ENCODE assay signal across 1 cellular context in the genomic region with DNA sequence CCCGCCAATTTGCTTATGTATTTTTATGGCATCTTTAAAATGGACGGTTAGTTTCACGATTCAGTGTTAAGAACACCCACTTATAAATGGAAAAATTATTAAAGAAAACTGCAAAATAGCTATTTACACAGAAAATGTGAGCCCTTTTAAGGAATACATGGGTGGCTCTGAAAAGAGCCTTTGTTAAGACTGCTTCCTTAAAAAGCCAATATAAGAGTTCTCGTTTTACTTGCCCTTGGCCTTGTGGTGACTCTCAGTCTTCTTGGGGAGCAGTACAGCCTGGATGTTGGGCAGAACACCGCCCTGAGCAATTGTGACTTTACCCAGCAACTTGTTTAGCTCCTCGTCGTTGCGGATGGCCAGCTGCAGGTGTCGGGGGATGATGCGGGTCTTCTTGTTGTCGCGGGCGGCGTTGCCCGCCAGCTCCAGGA.
TF ChIP-seq lines count a peak whose summit lies in the region.

No MANE protein-coding gene starts in this region.

TF ChIP-seq in HCT116, 20 proteins besides CTCF, POLR2A, EP300 and RAD21 (continued from another document):
- TF ChIP-seq, protein P1, sequence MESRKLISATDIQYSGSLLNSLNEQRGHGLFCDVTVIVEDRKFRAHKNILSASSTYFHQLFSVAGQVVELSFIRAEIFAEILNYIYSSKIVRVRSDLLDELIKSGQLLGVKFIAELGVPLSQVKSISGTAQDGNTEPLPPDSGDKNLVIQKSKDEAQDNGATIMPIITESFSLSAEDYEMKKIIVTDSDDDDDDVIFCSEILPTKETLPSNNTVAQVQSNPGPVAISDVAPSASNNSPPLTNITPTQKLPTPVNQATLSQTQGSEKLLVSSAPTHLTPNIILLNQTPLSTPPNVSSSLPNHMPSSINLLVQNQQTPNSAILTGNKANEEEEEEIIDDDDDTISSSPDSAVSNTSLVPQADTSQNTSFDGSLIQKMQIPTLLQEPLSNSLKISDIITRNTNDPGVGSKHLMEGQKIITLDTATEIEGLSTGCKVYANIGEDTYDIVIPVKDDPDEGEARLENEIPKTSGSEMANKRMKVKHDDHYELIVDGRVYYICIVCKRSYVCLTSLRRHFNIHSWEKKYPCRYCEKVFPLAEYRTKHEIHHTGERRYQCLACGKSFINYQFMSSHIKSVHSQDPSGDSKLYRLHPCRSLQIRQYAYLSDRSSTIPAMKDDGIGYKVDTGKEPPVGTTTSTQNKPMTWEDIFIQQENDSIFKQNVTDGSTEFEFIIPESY (IDR thresholded peaks at IDR 0.05; ENCODE audit: extremely low read depth, insufficient replicate concordance, low read length), result no peak
- TF ChIP-seq FOSL1 (IDR thresholded peaks at IDR 0.05; ENCODE audit: low read depth) (no peak), SP1 (IDR thresholded peaks at IDR 0.05; ENCODE audit: low read depth) (no peak), ZNF274 (IDR thresholded peaks at IDR 0.05; ENCODE audit: low read depth, low read length) (no peak), TCF7L2 (IDR thresholded peaks at IDR 0.05; ENCODE audit: borderline replicate concordance, extremely low read depth, insufficient read depth, insufficient read length) (no peak), CEBPB (IDR thresholded peaks at IDR 0.05; ENCODE audit: low read depth) (no peak), ZFX (IDR thresholded peaks at IDR 0.05) (no peak), ELF1 (IDR thresholded peaks at IDR 0.05; ENCODE audit: borderline replicate concordance, low read depth) (no peak)
